In genomic region chr9:129669141-129669718, GRCh38 we compare ENCODE assay signal across 18 cellular contexts. TPM values are rescaled to one million over a fixed set of nuclear protein-coding genes. Genes with fewer than 3 reads are reported as not detected.
DNase-seq lines count a peak whose midpoint lies in the region; ATAC-seq lines count a peak whose summit lies in the region.
"Had no signal": no experiment of that assay in that cellular context is flagged by ENCODE, and none has a peak within 500 bp of the region (broad histone marks: within the 10 kb centered on the region; RNA-seq: fewer than 3 reads in every experiment).

No MANE protein-coding gene starts in this region.

- no peak overlapping the region for H3K9ac ChIP-seq in adipocyte (ENCODE audit: low read length)
- H3K9ac ChIP-seq: SK-N-SH had no signal

- CTCF ChIA-PET in naive thymus-derived CD4-positive, alpha-beta T cell (lab: Charles Lee) = no interaction called here
- CTCF ChIA-PET in activated naive CD4-positive, alpha-beta T cell treated with anti-CD3 and anti-CD28 coated beads for 36 hours (lab: Charles Lee) = no interaction called here

- H3K27me3 ChIP-seq in adipocyte (replicated peaks; ENCODE audit: control insufficient read depth, insufficient read depth, low read length) = no peaks in the 10 kb centered on the region
- H3K27me3 ChIP-seq in naive thymus-derived CD4-positive, alpha-beta T cell (ENCODE audit: control insufficient read depth in 2 of 2, insufficient read depth in 2 of 2, low read length in 2 of 2) = no peaks in the 10 kb centered on the region
- H3K27me3 ChIP-seq: MG63 had no signal

- DNase-seq in activated naive CD8-positive, alpha-beta T cell treated with anti-CD3 and anti-CD28 coated beads, Interleukin-2, amount 50 U/mL, for 24 hours = peak; percentile 16
- DNase-seq in activated naive CD8-positive, alpha-beta T cell treated with anti-CD3 and anti-CD28 coated beads for 36 hours = no peak
- peak; percentile 91 for DNase-seq in adipocyte (ENCODE audit: low read depth)
- peak; percentile 60 for DNase-seq in glomerular visceral epithelial cell (ENCODE audit: extremely low spot score)
- no peak for DNase-seq in naive thymus-derived CD4-positive, alpha-beta T cell
- no peak for DNase-seq in activated naive CD4-positive, alpha-beta T cell treated with anti-CD3 and anti-CD28 coated beads for 36 hours
- no peak for DNase-seq in left ventricle myocardium superior
- DNase-seq: activated B cell treated with CpG ODN at 0.5 μM for 24 hours; effector CD8-positive, alpha-beta T cell; heart right ventricle; MG63; SK-N-SH; small intestine had no signal

- H3K4me3 ChIP-seq in adipocyte (ENCODE audit: low read length) = no peak overlapping the region
- H3K4me3 ChIP-seq in naive thymus-derived CD4-positive, alpha-beta T cell (ENCODE audit: low read length) = no peak overlapping the region
- H3K4me3 ChIP-seq: heart right ventricle, MG63 had no signal

- POLR2A ChIA-PET in naive thymus-derived CD4-positive, alpha-beta T cell (lab: Charles Lee) = no interaction called here

- intact Hi-C loops in naive thymus-derived CD4-positive, alpha-beta T cell (cut with micrococcal nuclease) = no loop called here
- intact Hi-C loops in activated naive CD4-positive, alpha-beta T cell treated with anti-CD3 and anti-CD28 coated beads for 36 hours (cut with micrococcal nuclease) = no loop called here
- intact Hi-C loops in left ventricle myocardium superior (cut with micrococcal nuclease) = no loop called here

- no peaks in the 10 kb centered on the region for H3K9me3 Mint-ChIP-seq in activated naive CD8-positive, alpha-beta T cell treated with anti-CD3 and anti-CD28 coated beads, Interleukin-2, amount 50 U/mL, for 24 hours
- H3K9me3 Mint-ChIP-seq in activated naive CD8-positive, alpha-beta T cell treated with anti-CD3 and anti-CD28 coated beads for 36 hours = no peaks in the 10 kb centered on the region
- H3K9me3 Mint-ChIP-seq in naive thymus-derived CD4-positive, alpha-beta T cell = no peaks in the 10 kb centered on the region
- H3K9me3 Mint-ChIP-seq in activated naive CD4-positive, alpha-beta T cell treated with anti-CD3 and anti-CD28 coated beads for 36 hours = no peaks in the 10 kb centered on the region
- H3K9me3 Mint-ChIP-seq: activated B cell treated with CpG ODN at 0.5 μM for 24 hours had no signal

- no peaks in the 10 kb centered on the region for H3K36me3 Mint-ChIP-seq in activated naive CD8-positive, alpha-beta T cell treated with anti-CD3 and anti-CD28 coated beads, Interleukin-2, amount 50 U/mL, for 24 hours (ENCODE audit: low read depth)
- no peaks in the 10 kb centered on the region for H3K36me3 Mint-ChIP-seq in activated naive CD8-positive, alpha-beta T cell treated with anti-CD3 and anti-CD28 coated beads for 36 hours
- no peaks in the 10 kb centered on the region for H3K36me3 Mint-ChIP-seq in naive thymus-derived CD4-positive, alpha-beta T cell
- no peaks in the 10 kb centered on the region for H3K36me3 Mint-ChIP-seq in activated naive CD4-positive, alpha-beta T cell treated with anti-CD3 and anti-CD28 coated beads for 36 hours (ENCODE audit: low read depth)

- peaks cover 25% of the 10 kb centered on the region for H3K27me3 Mint-ChIP-seq in activated naive CD8-positive, alpha-beta T cell treated with anti-CD3 and anti-CD28 coated beads, Interleukin-2, amount 50 U/mL, for 24 hours
- H3K27me3 Mint-ChIP-seq in activated naive CD8-positive, alpha-beta T cell treated with anti-CD3 and anti-CD28 coated beads for 36 hours = peaks cover 34% of the 10 kb centered on the region
- peaks cover 0 to 26% (median 17%) of the 10 kb centered on the region in 5 donors for H3K27me3 Mint-ChIP-seq in naive thymus-derived CD4-positive, alpha-beta T cell
- H3K27me3 Mint-ChIP-seq in activated naive CD4-positive, alpha-beta T cell treated with anti-CD3 and anti-CD28 coated beads for 36 hours (ENCODE audit: low read depth) = peaks cover 11% of the 10 kb centered on the region

- H3K27ac ChIP-seq in naive thymus-derived CD4-positive, alpha-beta T cell (ENCODE audit: low read depth, low read length) = no peak overlapping the region
- H3K27ac ChIP-seq: 22Rv1, heart right ventricle, HL-60 had no signal

- no peaks in the 10 kb centered on the region for H3K9me3 ChIP-seq in adipocyte (ENCODE audit: control insufficient read depth, low read length)
- H3K9me3 ChIP-seq in naive thymus-derived CD4-positive, alpha-beta T cell (ENCODE audit: control insufficient read depth in 2 of 3, low read length in 3 of 3) = no peaks in the 10 kb centered on the region
- H3K9me3 ChIP-seq: heart right ventricle, MG63, SK-N-SH had no signal

- no peak overlapping the region for H3K4me3 Mint-ChIP-seq in activated naive CD8-positive, alpha-beta T cell treated with anti-CD3 and anti-CD28 coated beads, Interleukin-2, amount 50 U/mL, for 24 hours
- H3K4me3 Mint-ChIP-seq in activated naive CD8-positive, alpha-beta T cell treated with anti-CD3 and anti-CD28 coated beads for 36 hours = no peak overlapping the region
- H3K4me3 Mint-ChIP-seq in naive thymus-derived CD4-positive, alpha-beta T cell = no peak overlapping the region
- H3K4me3 Mint-ChIP-seq in activated naive CD4-positive, alpha-beta T cell treated with anti-CD3 and anti-CD28 coated beads for 36 hours = no peak overlapping the region
- H3K4me3 Mint-ChIP-seq: activated B cell treated with CpG ODN at 0.5 μM for 24 hours had no signal

- H3K27ac Mint-ChIP-seq in activated naive CD8-positive, alpha-beta T cell treated with anti-CD3 and anti-CD28 coated beads, Interleukin-2, amount 50 U/mL, for 24 hours = no peak overlapping the region
- H3K27ac Mint-ChIP-seq in activated naive CD8-positive, alpha-beta T cell treated with anti-CD3 and anti-CD28 coated beads for 36 hours = no peak overlapping the region
- H3K27ac Mint-ChIP-seq in naive thymus-derived CD4-positive, alpha-beta T cell = no peak overlapping the region
- H3K27ac Mint-ChIP-seq in activated naive CD4-positive, alpha-beta T cell treated with anti-CD3 and anti-CD28 coated beads for 36 hours = no peak overlapping the region
- H3K27ac Mint-ChIP-seq: activated B cell treated with CpG ODN at 0.5 μM for 24 hours had no signal

- ATAC-seq in activated naive CD8-positive, alpha-beta T cell treated with anti-CD3 and anti-CD28 coated beads, Interleukin-2, amount 50 U/mL, for 24 hours = no peak
- ATAC-seq in naive thymus-derived CD4-positive, alpha-beta T cell = no peak
- ATAC-seq in HG03565 (IDR thresholded peaks at IDR 0.05; ENCODE audit: unreplicated experiment) (no peak), left ventricle myocardium superior (no peak)
- ATAC-seq: heart right ventricle had no signal

- no peaks in the 10 kb centered on the region for H3K36me3 ChIP-seq in adipocyte (ENCODE audit: control insufficient read depth, insufficient read depth, low read length, severe bottlenecking)
- H3K36me3 ChIP-seq in naive thymus-derived CD4-positive, alpha-beta T cell (ENCODE audit: control insufficient read depth in 2 of 3, insufficient read depth in 3 of 3, low read length in 3 of 3) = no peaks in the 10 kb centered on the region
- H3K36me3 ChIP-seq: heart right ventricle, MG63 had no signal

- peaks cover 10% of the 10 kb centered on the region for H3K4me1 ChIP-seq in adipocyte (ENCODE audit: control insufficient read depth, insufficient read depth, low read length)
- no peaks in the 10 kb centered on the region for H3K4me1 ChIP-seq in naive thymus-derived CD4-positive, alpha-beta T cell (ENCODE audit: control insufficient read depth in 2 of 2, insufficient read depth in 2 of 2, low read length in 2 of 2)

- H3K4me1 Mint-ChIP-seq in activated naive CD8-positive, alpha-beta T cell treated with anti-CD3 and anti-CD28 coated beads, Interleukin-2, amount 50 U/mL, for 24 hours = peaks cover 7% of the 10 kb centered on the region
- H3K4me1 Mint-ChIP-seq in activated naive CD8-positive, alpha-beta T cell treated with anti-CD3 and anti-CD28 coated beads for 36 hours = no peaks in the 10 kb centered on the region
- H3K4me1 Mint-ChIP-seq in naive thymus-derived CD4-positive, alpha-beta T cell = peaks cover 0 to 11% (median 4%) of the 10 kb centered on the region in 7 donors
- H3K4me1 Mint-ChIP-seq in activated naive CD4-positive, alpha-beta T cell treated with anti-CD3 and anti-CD28 coated beads for 36 hours (ENCODE audit: low read depth) = peaks cover 4% of the 10 kb centered on the region

RNA-seq across cellular contexts. Expression of gene PRRX2, which starts 3.8 kb away (rescaled TPM):
- total RNA-seq in activated naive CD8-positive, alpha-beta T cell treated with anti-CD3 and anti-CD28 coated beads for 36 hours = under 1 TPM; 0.66 to 0.76 TPM
- 1 to 10 TPM in 1 of 5 experiments, not detected in 4; 1.1 TPM for total RNA-seq in naive thymus-derived CD4-positive, alpha-beta T cell
- not detected for polyA plus RNA-seq in naive thymus-derived CD4-positive, alpha-beta T cell
- under 1 TPM; 0.69 to 0.83 TPM for total RNA-seq in activated naive CD4-positive, alpha-beta T cell treated with anti-CD3 and anti-CD28 coated beads for 36 hours
- 0.20 TPM for total RNA-seq in left ventricle myocardium superior
- total RNA-seq: activated B cell treated with CpG ODN at 0.5 μM for 24 hours had no signal

RNA-seq across cellular contexts. Expression of gene ASB6, which starts 27.3 kb away (rescaled TPM):
- 10 to 100 TPM; 24.9 to 25.1 TPM for total RNA-seq in activated naive CD8-positive, alpha-beta T cell treated with anti-CD3 and anti-CD28 coated beads for 36 hours
- 10 to 100 TPM; 25.0 to 33.2 (median 28.1) TPM for total RNA-seq in naive thymus-derived CD4-positive, alpha-beta T cell
- 10 to 100 TPM; 18.5 to 40.9 TPM for polyA plus RNA-seq in naive thymus-derived CD4-positive, alpha-beta T cell
- total RNA-seq in activated naive CD4-positive, alpha-beta T cell treated with anti-CD3 and anti-CD28 coated beads for 36 hours = 10 to 100 TPM; 13.0 to 13.8 TPM
- total RNA-seq in left ventricle myocardium superior = 9.7 TPM

RNA-seq across cellular contexts. Expression of gene NTMT1, which starts 43.3 kb away (rescaled TPM):
- total RNA-seq in activated naive CD8-positive, alpha-beta T cell treated with anti-CD3 and anti-CD28 coated beads for 36 hours = 10 to 100 TPM; 78.8 to 79.4 TPM
- 10 to 100 TPM; 31.0 to 50.1 (median 34.2) TPM for total RNA-seq in naive thymus-derived CD4-positive, alpha-beta T cell
- 10 to 100 TPM; 49.0 to 58.9 TPM for polyA plus RNA-seq in naive thymus-derived CD4-positive, alpha-beta T cell
- 10 to 100 TPM; 58.6 to 59.3 TPM for total RNA-seq in activated naive CD4-positive, alpha-beta T cell treated with anti-CD3 and anti-CD28 coated beads for 36 hours
- 66.5 TPM for total RNA-seq in left ventricle myocardium superior

RNA-seq across cellular contexts. Expression of gene C9orf50, which starts 48.3 kb away (rescaled TPM):
- not detected for total RNA-seq in activated naive CD8-positive, alpha-beta T cell treated with anti-CD3 and anti-CD28 coated beads for 36 hours
- not detected for total RNA-seq in naive thymus-derived CD4-positive, alpha-beta T cell
- polyA plus RNA-seq in naive thymus-derived CD4-positive, alpha-beta T cell = not detected
- total RNA-seq in activated naive CD4-positive, alpha-beta T cell treated with anti-CD3 and anti-CD28 coated beads for 36 hours = not detected
- not detected for total RNA-seq in left ventricle myocardium superior
- total RNA-seq: activated B cell treated with CpG ODN at 0.5 μM for 24 hours, heart right ventricle, temporal lobe had no signal
- polyA plus RNA-seq: heart right ventricle, liver had no signal

Comparison
In these comparisons a context has a peak if more than half of its experiments do, and no peak if none do; other contexts are left out.
1. DNase-seq: peak in activated naive CD8-positive, alpha-beta T cell treated with anti-CD3 and anti-CD28 coated beads, Interleukin-2, amount 50 U/mL, for 24 hours (single experiment), adipocyte (single experiment) and glomerular visceral epithelial cell (single experiment); none in activated naive CD8-positive, alpha-beta T cell treated with anti-CD3 and anti-CD28 coated beads for 36 hours (single experiment), naive thymus-derived CD4-positive, alpha-beta T cell (0 of 9), activated naive CD4-positive, alpha-beta T cell treated with anti-CD3 and anti-CD28 coated beads for 36 hours (single experiment) and left ventricle myocardium superior (single experiment).